In the genomic region with DNA sequence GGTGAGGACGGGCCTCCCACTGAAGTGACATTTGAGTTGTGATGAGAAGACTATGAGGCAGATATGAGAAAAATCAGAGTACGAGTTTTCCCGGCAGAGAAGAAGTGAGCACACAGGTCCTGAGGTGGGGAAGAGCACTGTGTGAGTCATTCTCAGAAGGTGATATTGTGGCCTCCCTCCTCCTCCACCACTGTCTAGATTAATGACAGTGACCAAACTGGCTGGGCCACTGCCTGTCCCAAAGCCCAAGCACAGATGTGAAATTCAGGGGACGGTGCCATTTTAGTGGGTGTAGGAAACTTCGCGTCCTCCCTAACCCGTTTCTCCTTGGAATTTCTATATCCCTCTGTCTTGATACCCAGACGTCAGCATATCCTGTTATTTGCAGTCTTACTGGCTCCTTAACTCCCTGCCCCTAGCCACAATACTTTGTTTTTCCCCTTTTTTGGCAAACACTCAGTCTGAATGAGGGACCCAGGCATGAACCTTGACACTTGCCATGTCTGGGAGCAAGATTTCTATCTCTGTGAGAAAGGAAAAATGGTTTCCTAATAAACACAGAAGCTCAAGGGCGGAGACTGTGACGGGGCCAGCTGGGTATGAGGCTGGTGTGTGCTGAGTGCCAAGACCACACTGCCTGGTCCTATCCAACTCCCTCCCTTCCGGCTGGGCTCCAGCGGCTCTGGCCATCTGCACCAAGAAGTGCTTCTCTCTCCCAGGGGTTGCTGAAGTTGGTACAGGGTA, we compare ENCODE assay signal across 12 cellular contexts. TPM values are rescaled to one million over a fixed set of nuclear protein-coding genes. Genes with fewer than 3 reads are reported as not detected.
DNase-seq lines count a peak whose midpoint lies in the region; ATAC-seq and TF ChIP-seq lines count a peak whose summit lies in the region.
"Had no signal": no experiment of that assay in that cellular context is flagged by ENCODE, and none has a peak within 500 bp of the region (broad histone marks: within the 10 kb centered on the region; RNA-seq: fewer than 3 reads in every experiment).

No MANE protein-coding gene starts in this region.

- 35% methylated on average over 10 of the region's 12 CpGs for WGBS in esophagus muscularis mucosa
- 90% methylated on average over 10 of the region's 12 CpGs for WGBS in mesenchymal stem cell
- WGBS in thyroid gland, 2 donors, result 57 to 59% methylated on average over 12 of the region's 12 CpGs

- peaks cover 66 to 100% (median 96%) of the 10 kb centered on the region in 4 donors for H3K4me1 ChIP-seq in esophagus muscularis mucosa
- H3K4me1 ChIP-seq in mesenchymal stem cell (ENCODE audit: control insufficient read depth, insufficient read depth, low read depth, low read length), result peaks cover 22% of the 10 kb centered on the region
- H3K4me1 ChIP-seq in thyroid gland, result peaks cover 39 to 42% of the 10 kb centered on the region in 2 donors

- ATAC-seq in WTC11, result no peak
- no peak for ATAC-seq in HG02973 (IDR thresholded peaks at IDR 0.05; ENCODE audit: unreplicated experiment)

- H3K36me3 ChIP-seq in esophagus muscularis mucosa (no peaks in the 10 kb centered on the region), mesenchymal stem cell (ENCODE audit: control insufficient read depth in 1 of 2, insufficient read depth in 2 of 2, low read depth in 1 of 2, low read length in 2 of 2) (peaks cover 0 to 10% of the 10 kb centered on the region in 2 experiments), thyroid gland (no peaks in the 10 kb centered on the region)

- POLR2A ChIA-PET in WTC11 (lab: Charles Lee), result no interaction called here

- H3K27me3 Mint-ChIP-seq in WTC11 (ENCODE audit: low read depth), result peaks cover 21% of the 10 kb centered on the region
- peaks cover 4% of the 10 kb centered on the region for H3K27me3 Mint-ChIP-seq in activated naive CD4-positive, alpha-beta T cell treated with anti-CD3 and anti-CD28 coated beads for 36 hours (ENCODE audit: low read depth)

- H3K4me3 ChIP-seq in esophagus muscularis mucosa (peak overlapping the region in 2 of 4 donors; percentile 1 to 11), mesenchymal stem cell (ENCODE audit: insufficient read depth in 1 of 2, low read depth in 1 of 2, low read length in 2 of 2) (peak overlapping the region in 1 of 2 experiments; percentile 32), thyroid gland (replicated peaks in 1 of 3) (no peak overlapping the region)

- no peak overlapping the region for H3K14ac ChIP-seq in mesenchymal stem cell (ENCODE audit: low read length in 2 of 2)

- no peaks in the 10 kb centered on the region for H3K9me3 Mint-ChIP-seq in WTC11
- no peaks in the 10 kb centered on the region for H3K9me3 Mint-ChIP-seq in activated naive CD4-positive, alpha-beta T cell treated with anti-CD3 and anti-CD28 coated beads for 36 hours

- peak overlapping the region; percentile 1 for H3K9ac ChIP-seq in mesenchymal stem cell (ENCODE audit: low read length)

- H3K27me3 ChIP-seq in esophagus muscularis mucosa (peaks cover 0 to 3% (median 0%) of the 10 kb centered on the region in 4 donors), mesenchymal stem cell (ENCODE audit: control insufficient read depth in 1 of 2, insufficient read depth in 1 of 2, low read length in 2 of 2) (no peaks in the 10 kb centered on the region), thyroid gland (no peaks in the 10 kb centered on the region)

- no peak overlapping the region for H2BK15ac ChIP-seq in mesenchymal stem cell (ENCODE audit: low read depth, poor library complexity, severe bottlenecking)

- H2BK12ac ChIP-seq in mesenchymal stem cell (ENCODE audit: low read length in 2 of 2), result peak overlapping the region in 1 of 2 experiments; percentile 37

- TF ChIP-seq CTCF in esophagus muscularis mucosa (IDR thresholded peaks at IDR 0.05) (no peak), thyroid gland (IDR thresholded peaks at IDR 0.05) (no peak), WTC11 (IDR thresholded peaks at IDR 0.05) (no peak)

- no peak overlapping the region for H3K18ac ChIP-seq in mesenchymal stem cell (ENCODE audit: low read depth in 1 of 2, low read length in 2 of 2)

- H2BK120ac ChIP-seq in mesenchymal stem cell (ENCODE audit: low read depth, low read length), result no peak overlapping the region

- H3K9me3 ChIP-seq in esophagus muscularis mucosa, result no peaks in the 10 kb centered on the region
- no peaks in the 10 kb centered on the region for H3K9me3 ChIP-seq in mesenchymal stem cell (ENCODE audit: control insufficient read depth, low read length)
- H3K9me3 ChIP-seq in thyroid gland, result no peaks in the 10 kb centered on the region

- H3K36me3 Mint-ChIP-seq in WTC11, result no peaks in the 10 kb centered on the region
- H3K36me3 Mint-ChIP-seq in activated naive CD4-positive, alpha-beta T cell treated with anti-CD3 and anti-CD28 coated beads for 36 hours (ENCODE audit: low read depth), result no peaks in the 10 kb centered on the region

- H3K4me1 Mint-ChIP-seq in WTC11, result peaks cover 19% of the 10 kb centered on the region
- H3K4me1 Mint-ChIP-seq in activated naive CD4-positive, alpha-beta T cell treated with anti-CD3 and anti-CD28 coated beads for 36 hours (ENCODE audit: low read depth), result no peaks in the 10 kb centered on the region

- no peak overlapping the region for H4K8ac ChIP-seq in mesenchymal stem cell (ENCODE audit: low read length)

- H3K23ac ChIP-seq in mesenchymal stem cell (ENCODE audit: low read length in 2 of 2), result no peak overlapping the region

- H2AFZ ChIP-seq in mesenchymal stem cell (ENCODE audit: low read depth, low read length), result no peak overlapping the region

- no peak for TF ChIP-seq POLR2A in esophagus muscularis mucosa (IDR thresholded peaks at IDR 0.05; ENCODE audit: low read depth)
- no peak for TF ChIP-seq POLR2A in thyroid gland (IDR thresholded peaks at IDR 0.05)

- no peak overlapping the region for H3K4me3 Mint-ChIP-seq in WTC11
- H3K4me3 Mint-ChIP-seq in activated naive CD4-positive, alpha-beta T cell treated with anti-CD3 and anti-CD28 coated beads for 36 hours, result no peak overlapping the region

- no peak overlapping the region for H3K4ac ChIP-seq in mesenchymal stem cell (ENCODE audit: low read depth in 1 of 2, low read length in 2 of 2)

- intact Hi-C loops in esophagus muscularis mucosa (cut with DNase I) (loop anchor here (5.0 kb wide), 1 partner anchor 57 kb away; no protein-coding TSS in a partner anchor), thyroid gland (cut with DNase I) (no loop called here)
- intact Hi-C loops in activated naive CD4-positive, alpha-beta T cell treated with anti-CD3 and anti-CD28 coated beads for 36 hours (cut with micrococcal nuclease), result no loop called here

- no peak overlapping the region for H2AK5ac ChIP-seq in mesenchymal stem cell (ENCODE audit: low read length, severe bottlenecking)

- H3K4me2 ChIP-seq in mesenchymal stem cell (ENCODE audit: low read length, poor library complexity, severe bottlenecking), result no peak overlapping the region

- no peak overlapping the region for H3K27ac Mint-ChIP-seq in WTC11
- H3K27ac Mint-ChIP-seq in activated naive CD4-positive, alpha-beta T cell treated with anti-CD3 and anti-CD28 coated beads for 36 hours, result no peak overlapping the region

- DNase-seq in NCI-H69 (lab: John Stamatoyannopoulos, UW), result peak; percentile 10
- DNase-seq in esophagus muscularis mucosa (ENCODE audit: extremely low spot score), result peak; percentile 81
- peak; percentile 77 for DNase-seq in mesenchymal stem cell
- DNase-seq in thyroid gland, result peak; percentile 60 to 69
- DNase-seq in WTC11 (ENCODE audit: low spot score), result no peak
- no peak for DNase-seq in activated naive CD4-positive, alpha-beta T cell treated with anti-CD3 and anti-CD28 coated beads for 36 hours
- DNase-seq in AG08396 (ENCODE audit: low spot score), result no peak
- DNase-seq: activated naive CD4-positive, alpha-beta T cell treated with Interleukin-2 at 50 U/mL for 16 hours; GF-D8 had no signal

- peaks cover 2% of the 10 kb centered on the region for H3K79me1 ChIP-seq in mesenchymal stem cell (replicated peaks; ENCODE audit: low read length, poor library complexity, severe bottlenecking)

- no peak for TF ChIP-seq EP300 in esophagus muscularis mucosa (IDR thresholded peaks at IDR 0.05)

- H3K27ac ChIP-seq in esophagus muscularis mucosa (replicated peaks in 1 of 4), result peak overlapping the region; percentile 81 to 90 (median 85)
- no peak overlapping the region for H3K27ac ChIP-seq in mesenchymal stem cell (ENCODE audit: low read length, poor library complexity, severe bottlenecking)
- peak overlapping the region; percentile 29 to 58 (median 56) for H3K27ac ChIP-seq in thyroid gland
- H3K27ac ChIP-seq: HL-60 had no signal

- H4K91ac ChIP-seq in mesenchymal stem cell (ENCODE audit: low read length), result no peak overlapping the region

- H2BK5ac ChIP-seq in mesenchymal stem cell (ENCODE audit: low read depth, low read length, poor library complexity, severe bottlenecking), result no peak overlapping the region

- CTCF ChIA-PET in WTC11 (lab: Charles Lee), result no interaction called here
- CTCF ChIA-PET in activated naive CD4-positive, alpha-beta T cell treated with anti-CD3 and anti-CD28 coated beads for 36 hours (lab: Charles Lee), result no interaction called here

TF ChIP-seq in WTC11, 78 proteins besides CTCF, POLR2A, EP300 and RAD21 (continues in another document):
- TF ChIP-seq ZNF396 (CRISPR knock-in tag; IDR thresholded peaks at IDR 0.05; ENCODE audit: borderline replicate concordance) (no peak), RORB (CRISPR knock-in tag; IDR thresholded peaks at IDR 0.05) (no peak), TP53 (CRISPR knock-in tag; IDR thresholded peaks at IDR 0.05) (no peak)
- TF ChIP-seq, protein P1, sequence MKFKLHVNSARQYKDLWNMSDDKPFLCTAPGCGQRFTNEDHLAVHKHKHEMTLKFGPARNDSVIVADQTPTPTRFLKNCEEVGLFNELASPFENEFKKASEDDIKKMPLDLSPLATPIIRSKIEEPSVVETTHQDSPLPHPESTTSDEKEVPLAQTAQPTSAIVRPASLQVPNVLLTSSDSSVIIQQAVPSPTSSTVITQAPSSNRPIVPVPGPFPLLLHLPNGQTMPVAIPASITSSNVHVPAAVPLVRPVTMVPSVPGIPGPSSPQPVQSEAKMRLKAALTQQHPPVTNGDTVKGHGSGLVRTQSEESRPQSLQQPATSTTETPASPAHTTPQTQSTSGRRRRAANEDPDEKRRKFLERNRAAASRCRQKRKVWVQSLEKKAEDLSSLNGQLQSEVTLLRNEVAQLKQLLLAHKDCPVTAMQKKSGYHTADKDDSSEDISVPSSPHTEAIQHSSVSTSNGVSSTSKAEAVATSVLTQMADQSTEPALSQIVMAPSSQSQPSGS (CRISPR knock-in tag; IDR thresholded peaks at IDR 0.05; ENCODE audit: borderline replicate concordance, low read depth), result no peak

RNA-seq across cellular contexts. Expression of gene PRICKLE2, which starts 15.2 kb away (rescaled TPM):
- 10 to 100 TPM; 71.8 to 99.9 (median 84.4) TPM for total RNA-seq in esophagus muscularis mucosa
- polyA plus RNA-seq in mesenchymal stem cell (2013, experiment 1 of 2), result 17.0 TPM
- polyA plus RNA-seq in mesenchymal stem cell (2013, experiment 2 of 2), result 16.9 TPM
- 10 to 100 TPM; 28.8 to 48.1 (median 38.5) TPM for total RNA-seq in thyroid gland
- total RNA-seq in WTC11 (2021), result 4.5 to 5.6 TPM (median 4.7 TPM) in 3 replicates
- total RNA-seq in activated naive CD4-positive, alpha-beta T cell treated with anti-CD3 and anti-CD28 coated beads for 36 hours, result under 1 TPM in 1 of 2 experiments, not detected in 1; 0.05 TPM
- total RNA-seq: NCI-H460 had no signal

Comparison
In these comparisons a context has a peak if more than half of its experiments do, and no peak if none do; other contexts are left out.
1. DNase-seq: peak in NCI-H69 (single experiment), esophagus muscularis mucosa (single experiment), mesenchymal stem cell (single experiment) and thyroid gland (2 of 2); none in WTC11 (single experiment), activated naive CD4-positive, alpha-beta T cell treated with anti-CD3 and anti-CD28 coated beads for 36 hours (single experiment) and AG08396 (single experiment).